Comparison of ENCODE assay signal across 18 cellular contexts in the genomic region with DNA sequence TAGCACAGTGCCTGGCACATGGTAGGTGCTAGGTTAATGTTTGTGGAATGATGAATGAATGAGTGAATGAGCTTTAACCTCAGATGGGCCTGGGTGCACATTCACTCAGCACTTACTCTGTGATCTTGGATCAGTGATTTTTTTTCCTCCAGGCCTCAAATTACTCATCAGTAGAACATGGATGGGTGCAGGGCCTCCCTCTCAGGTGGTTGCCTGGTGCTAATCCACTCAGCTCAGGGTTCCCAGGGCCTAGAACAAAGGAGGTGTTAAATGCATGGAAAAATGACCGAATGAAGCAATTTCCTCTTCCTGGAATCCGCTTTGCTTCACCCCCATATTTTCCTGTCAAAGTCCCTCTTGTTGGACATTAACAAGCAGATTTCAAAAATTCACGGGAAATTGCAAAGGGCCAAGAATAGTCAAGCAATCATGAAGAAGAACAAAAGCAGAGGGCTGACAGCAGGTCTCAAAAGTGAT.
"Had no signal": no experiment of that assay in that cellular context is flagged by ENCODE, and none has a peak within 500 bp of the region (broad histone marks: within the 10 kb centered on the region; RNA-seq: fewer than 3 reads in every experiment).

No MANE protein-coding gene starts in this region.

- DNase-seq: activated CD4-positive, alpha-beta T cell treated with anti-CD3 and anti-CD28 coated beads, Interleukin-2, amount 50 U/mL, for 4 hours; activated CD8-positive, alpha-beta memory T cell treated with anti-CD3 and anti-CD28 coated beads, Interleukin-2, amount 10 ng/mL, durations not matched to agents 7 days and 5 days; activated effector memory CD4-positive, alpha-beta T cell treated with Interleukin-2 at 50 U/mL for 16 hours; amygdala; body of pancreas; cortex of kidney; effector memory CD4-positive, alpha-beta T cell; right cardiac atrium; stimulated activated CD4-positive, alpha-beta T cell treated with anti-CD3 and anti-CD28 coated beads, Interleukin-4, amount 100 ng/mL, for 24 hours; stimulated activated naive CD4-positive, alpha-beta T cell; T-helper 1 cell; T1000 had no signal

- ATAC-seq: activated CD4-positive, CD25-positive, alpha-beta regulatory T cell treated with anti-CD3 and anti-CD28 coated beads, Interleukin-2, amount 50 U/mL, for 24 hours; activated CD8-positive, alpha-beta memory T cell treated with anti-CD3 and anti-CD28 coated beads, Interleukin-2, amount 10 ng/mL, durations not matched to agents 7 days and 5 days; body of pancreas; left colon; naive thymus-derived CD8-positive, alpha-beta T cell; right cardiac atrium; SK-N-SH treated with all-trans-retinoic acid at 6 μM for 48 hours had no signal

- H3K36me3 Mint-ChIP-seq: activated CD8-positive, alpha-beta memory T cell treated with anti-CD3 and anti-CD28 coated beads, Interleukin-2, amount 10 ng/mL, durations not matched to agents 7 days and 5 days had no signal

- H3K27me3 Mint-ChIP-seq: activated CD8-positive, alpha-beta memory T cell treated with anti-CD3 and anti-CD28 coated beads, Interleukin-2, amount 10 ng/mL, durations not matched to agents 7 days and 5 days; activated naive CD8-positive, alpha-beta T cell had no signal

- H3K4me1 Mint-ChIP-seq: central memory CD8-positive, alpha-beta T cell; naive thymus-derived CD8-positive, alpha-beta T cell had no signal

- H3K4me3 Mint-ChIP-seq: activated CD8-positive, alpha-beta memory T cell treated with anti-CD3 and anti-CD28 coated beads, Interleukin-2, amount 10 ng/mL, durations not matched to agents 7 days and 5 days; activated naive CD8-positive, alpha-beta T cell; central memory CD8-positive, alpha-beta T cell; naive thymus-derived CD8-positive, alpha-beta T cell had no signal

- H3K27ac Mint-ChIP-seq: activated CD8-positive, alpha-beta memory T cell treated with anti-CD3 and anti-CD28 coated beads, Interleukin-2, amount 10 ng/mL, durations not matched to agents 7 days and 5 days; activated naive CD8-positive, alpha-beta T cell had no signal
